20 cellular contexts compared by ENCODE assay signal in the genomic region with DNA sequence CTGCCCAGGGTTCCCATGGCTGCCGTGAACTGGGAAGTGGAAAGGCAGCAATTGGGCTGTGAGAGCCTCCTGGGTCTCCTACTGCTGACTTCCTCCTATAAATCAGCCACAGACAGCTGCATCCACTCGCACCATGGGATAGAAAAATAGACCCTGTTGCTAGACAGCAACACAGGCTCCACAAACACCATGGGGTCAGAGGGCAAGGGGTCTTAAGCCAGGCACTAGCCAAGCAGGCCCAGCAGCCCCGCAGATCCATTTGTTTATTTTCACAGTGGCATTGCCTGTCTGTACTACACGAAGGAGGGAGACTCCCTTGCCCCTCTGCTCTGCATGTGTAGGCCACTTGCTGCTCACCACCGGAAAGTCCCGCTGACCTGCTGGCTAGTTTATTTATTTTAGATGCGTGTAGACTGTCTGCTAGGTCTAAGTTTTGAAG.
DNase-seq lines count a peak whose midpoint lies in the region; ATAC-seq and TF ChIP-seq lines count a peak whose summit lies in the region.
"Had no signal": no experiment of that assay in that cellular context is flagged by ENCODE, and none has a peak within 500 bp of the region (broad histone marks: within the 10 kb centered on the region; RNA-seq: fewer than 3 reads in every experiment).

No MANE protein-coding gene starts in this region.

- no peaks in the 10 kb centered on the region for H3K4me1 Mint-ChIP-seq in stimulated activated memory B cell treated with anti-CD40 and anti-IgM and Interleukin-4, amounts not matched to agents 10 μg/mL and 1 μg/mL and 100 μg/mL, for 72 hours
- H3K4me1 Mint-ChIP-seq: activated naive CD4-positive, alpha-beta T cell treated with anti-CD3 and anti-CD28 coated beads, Interleukin-2, amount 10 ng/mL, durations not matched to agents 7 days and 5 days; naive B cell; stimulated activated naive B cell treated with anti-CD40 and anti-IgM and Interleukin-4, amounts not matched to agents 10 μg/mL and 1 μg/mL and 100 μg/mL, for 72 hours had no signal

- H3K4me3 ChIP-seq in foreskin fibroblast (ENCODE audit: low read depth in 1 of 2, low read length in 2 of 2) = no peak overlapping the region
- H3K4me3 ChIP-seq: tibial artery had no signal

- no peaks in the 10 kb centered on the region for H3K36me3 Mint-ChIP-seq in stimulated activated memory B cell treated with anti-CD40 and anti-IgM and Interleukin-4, amounts not matched to agents 10 μg/mL and 1 μg/mL and 100 μg/mL, for 72 hours
- H3K36me3 Mint-ChIP-seq: activated naive CD4-positive, alpha-beta T cell treated with anti-CD3 and anti-CD28 coated beads, Interleukin-2, amount 10 ng/mL, durations not matched to agents 7 days and 5 days; naive B cell; stimulated activated naive B cell treated with anti-CD40 and anti-IgM and Interleukin-4, amounts not matched to agents 10 μg/mL and 1 μg/mL and 100 μg/mL, for 72 hours had no signal

- no peak for TF ChIP-seq CTCF in foreskin fibroblast (IDR thresholded peaks at IDR 0.05; ENCODE audit: low read depth, low read length)

- peak; percentile 32 for ATAC-seq in stimulated activated memory B cell treated with anti-CD40 and anti-IgM and Interleukin-4, amounts not matched to agents 10 μg/mL and 1 μg/mL and 100 μg/mL, for 72 hours
- no peak for ATAC-seq in stimulated activated naive CD8-positive, alpha-beta T cell treated with anti-CD3 and anti-CD28 coated beads, Interleukin-15, Interleukin-2, amounts not matched to agents 100 U/mL and 50 U/mL, for 24 hours
- no peak for ATAC-seq in GM19395 (IDR thresholded peaks at IDR 0.05; ENCODE audit: unreplicated experiment)
- ATAC-seq: esophagus mucosa; stimulated activated naive B cell treated with anti-CD40 and anti-IgM and Interleukin-4, amounts not matched to agents 10 μg/mL and 1 μg/mL and 100 μg/mL, for 72 hours had no signal

- H3K4me3 Mint-ChIP-seq in stimulated activated memory B cell treated with anti-CD40 and anti-IgM and Interleukin-4, amounts not matched to agents 10 μg/mL and 1 μg/mL and 100 μg/mL, for 72 hours = no peak overlapping the region
- H3K4me3 Mint-ChIP-seq: activated naive CD4-positive, alpha-beta T cell treated with anti-CD3 and anti-CD28 coated beads, Interleukin-2, amount 10 ng/mL, durations not matched to agents 7 days and 5 days; activated T-cell treated with anti-CD3 and anti-CD28 coated beads, Interleukin-2, amount 50 U/mL, for 24 hours; dendritic cell treated with granulocyte-macrophage colony-stimulating factor and Interleukin-4, amounts not matched to agents 40 ng/mL and 50 ng/mL, for 4 days; naive B cell; stimulated activated naive B cell treated with anti-CD40 and anti-IgM and Interleukin-4, amounts not matched to agents 10 μg/mL and 1 μg/mL and 100 μg/mL, for 72 hours had no signal

- no peak overlapping the region for H3K27ac Mint-ChIP-seq in stimulated activated memory B cell treated with anti-CD40 and anti-IgM and Interleukin-4, amounts not matched to agents 10 μg/mL and 1 μg/mL and 100 μg/mL, for 72 hours
- H3K27ac Mint-ChIP-seq: activated naive CD4-positive, alpha-beta T cell treated with anti-CD3 and anti-CD28 coated beads, Interleukin-2, amount 10 ng/mL, durations not matched to agents 7 days and 5 days; activated T-cell treated with anti-CD3 and anti-CD28 coated beads, Interleukin-2, amount 50 U/mL, for 24 hours; dendritic cell treated with granulocyte-macrophage colony-stimulating factor and Interleukin-4, amounts not matched to agents 40 ng/mL and 50 ng/mL, for 4 days; naive B cell; stimulated activated naive B cell treated with anti-CD40 and anti-IgM and Interleukin-4, amounts not matched to agents 10 μg/mL and 1 μg/mL and 100 μg/mL, for 72 hours had no signal

- DNase-seq in DMS79 (lab: John Stamatoyannopoulos, UW) (peak; percentile 12), DMS79 treated with DMSO at 0.1 percent for 48 hours (lab: John Stamatoyannopoulos, UW) (no peak), kidney tubule cell (ENCODE audit: low spot score) (peak; percentile 11), foreskin fibroblast (no peak)
- no peak for DNase-seq in stimulated activated naive CD8-positive, alpha-beta T cell treated with anti-CD3 and anti-CD28 coated beads, Interleukin-15, Interleukin-2, amounts not matched to agents 100 U/mL and 50 U/mL, for 24 hours
- DNase-seq: 8988T; activated CD4-positive, alpha-beta T cell treated with anti-CD3 and anti-CD28 coated beads, Interleukin-2, amount 50 U/mL, for 4 hours; activated naive CD4-positive, alpha-beta T cell treated with anti-CD3 and anti-CD28 coated beads, Interleukin-2, amount 10 ng/mL, durations not matched to agents 7 days and 5 days; activated T-cell treated with anti-CD3 and anti-CD28 coated beads, Interleukin-2, amount 50 U/mL, for 24 hours; DND-41; glutamatergic neuron; naive B cell; NCI-H1105 treated with DMSO at 0.1 percent for 48 hours; stimulated activated naive B cell treated with anti-CD40 and anti-IgM and Interleukin-4, amounts not matched to agents 10 μg/mL and 1 μg/mL and 100 μg/mL, for 72 hours; tibial artery had no signal

- H3K27me3 Mint-ChIP-seq in stimulated activated memory B cell treated with anti-CD40 and anti-IgM and Interleukin-4, amounts not matched to agents 10 μg/mL and 1 μg/mL and 100 μg/mL, for 72 hours = peaks cover 26% of the 10 kb centered on the region
- H3K27me3 Mint-ChIP-seq: activated naive CD4-positive, alpha-beta T cell treated with anti-CD3 and anti-CD28 coated beads, Interleukin-2, amount 10 ng/mL, durations not matched to agents 7 days and 5 days; dendritic cell treated with granulocyte-macrophage colony-stimulating factor and Interleukin-4, amounts not matched to agents 40 ng/mL and 50 ng/mL, for 4 days had no signal

- H3K9me3 Mint-ChIP-seq in stimulated activated memory B cell treated with anti-CD40 and anti-IgM and Interleukin-4, amounts not matched to agents 10 μg/mL and 1 μg/mL and 100 μg/mL, for 72 hours = no peaks in the 10 kb centered on the region
- H3K9me3 Mint-ChIP-seq: activated naive CD4-positive, alpha-beta T cell treated with anti-CD3 and anti-CD28 coated beads, Interleukin-2, amount 10 ng/mL, durations not matched to agents 7 days and 5 days; activated T-cell treated with anti-CD3 and anti-CD28 coated beads, Interleukin-2, amount 50 U/mL, for 24 hours; dendritic cell treated with granulocyte-macrophage colony-stimulating factor and Interleukin-4, amounts not matched to agents 40 ng/mL and 50 ng/mL, for 4 days; naive B cell had no signal

TF ChIP-seq in PFSK-1, 5 proteins besides CTCF, POLR2A, EP300 and RAD21:
- TF ChIP-seq FOXP2 (optimal IDR thresholded peaks at IDR 0.05; ENCODE audit: borderline replicate concordance, extremely low read depth, extremely low read length, insufficient read depth) = peak; percentile 26
- TF ChIP-seq POLR2AphosphoS5 (IDR thresholded peaks at IDR 0.05; ENCODE audit: low read depth, low read length) = no peak
- TF ChIP-seq REST (IDR thresholded peaks at IDR 0.05; ENCODE audit: insufficient read depth in 1 of 2, low read depth in 2 of 2, low read length in 2 of 2) = peak in 1 of 2 experiments; percentile 35; a peak in 1 of 4 replicates
TF ChIP-seq in PFSK-1: peak in this region for 2.

Comparison
In these comparisons a context has a peak if more than half of its experiments do, and no peak if none do; other contexts are left out.
1. DNase-seq: peak in DMS79 (single experiment) and kidney tubule cell (single experiment); none in DMS79 treated with DMSO at 0.1 percent for 48 hours (single experiment), stimulated activated naive CD8-positive, alpha-beta T cell treated with anti-CD3 and anti-CD28 coated beads, Interleukin-15, Interleukin-2, amounts not matched to agents 100 U/mL and 50 U/mL, for 24 hours (single experiment) and foreskin fibroblast (0 of 2).